In the genomic region with DNA sequence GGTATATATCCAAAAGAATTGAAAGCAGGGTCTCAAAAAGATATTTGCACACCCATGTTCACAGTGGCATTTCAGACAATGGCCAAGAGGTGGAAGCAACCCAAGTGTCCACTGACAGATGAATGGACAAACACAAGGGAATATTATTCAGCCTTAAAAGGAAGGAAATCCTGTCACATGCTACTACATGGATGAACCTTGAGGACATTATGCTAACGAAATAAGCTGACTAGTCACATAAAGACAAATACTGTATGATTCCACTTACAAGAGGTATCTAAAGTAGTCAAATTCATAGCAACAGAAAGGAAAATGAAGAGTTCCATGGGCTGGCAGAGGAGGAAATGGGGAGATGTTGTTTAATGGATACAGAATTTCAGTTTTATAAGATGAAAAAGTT, we compare ENCODE assay signal across 9 cellular contexts.
"Had no signal": no experiment of that assay in that cellular context is flagged by ENCODE, and none has a peak within 500 bp of the region (broad histone marks: within the 10 kb centered on the region; RNA-seq: fewer than 3 reads in every experiment).

No MANE protein-coding gene starts in this region.

- H3K36me3 ChIP-seq: HAP-1 had no signal

- H3K9me3 Mint-ChIP-seq: HFFc6 had no signal

- ATAC-seq: HCT116 had no signal

- H3K4me3 Mint-ChIP-seq: HFFc6, IgD-negative memory B cell had no signal

- H2AFZ ChIP-seq: GM23248 had no signal

- H3K27ac Mint-ChIP-seq: HFFc6, IgD-negative memory B cell had no signal

- DNase-seq: GM23248, GOT3, H7, HFFc6, KG1 had no signal

- H3K9me3 ChIP-seq: HAP-1 had no signal

- H3K9ac ChIP-seq: GM23248 had no signal

- H3K27ac ChIP-seq: GM23248, HL-60 had no signal

- H3K4me3 ChIP-seq: GM23248, HAP-1 had no signal

- H3K27me3 Mint-ChIP-seq: IgD-negative memory B cell had no signal
